8 cellular contexts compared by ENCODE assay signal in genomic region chr16:89115216-89115949, GRCh38. TPM values are rescaled to one million over a fixed set of nuclear protein-coding genes. Genes with fewer than 3 reads are reported as not detected.
DNase-seq lines count a peak whose midpoint lies in the region; ATAC-seq and TF ChIP-seq lines count a peak whose summit lies in the region.

No MANE protein-coding gene starts in this region.

- H3K36me3 Mint-ChIP-seq in Caco-2 (ENCODE audit: insufficient read depth, unreplicated experiment) (peaks cover 39% of the 10 kb centered on the region), Calu3 (ENCODE audit: insufficient read depth, unreplicated experiment) (peaks cover 17% of the 10 kb centered on the region)
- peaks cover 8 to 10% of the 10 kb centered on the region in 2 donors for H3K36me3 Mint-ChIP-seq in activated T-cell treated with anti-CD3 and anti-CD28 coated beads, Interleukin-2, amount 50 U/mL, for 72 hours (ENCODE audit: insufficient read depth in 2 of 2)

- no peak for TF ChIP-seq POLR2A in heart left ventricle (IDR thresholded peaks at IDR 0.05)

- H3K9ac ChIP-seq in NT2/D1 (ENCODE audit: insufficient read length, low read depth) = peak overlapping the region; percentile 46

- intact Hi-C loops in Caco-2 (cut with micrococcal nuclease; ENCODE audit: unreplicated experiment) = no loop called here
- intact Hi-C loops in heart left ventricle (cut with DNase I) = no loop called here
- intact Hi-C loops in A673 (cut with micrococcal nuclease; ENCODE audit: unreplicated experiment) = no loop called here
- intact Hi-C loops in Calu3 (cut with micrococcal nuclease; ENCODE audit: unreplicated experiment) = no loop called here

- 72 to 84% (median 79%) methylated on average over 27 of the region's 27 CpGs for WGBS in heart left ventricle, 4 donors

- BruUV-seq in Caco-2 (replicated peaks; lab: Mats Ljungman, UMichigan) (no TSS peak), A673 (replicated peaks; lab: Mats Ljungman, UMichigan) (no TSS peak), Calu3 (replicated peaks; lab: Mats Ljungman, UMichigan) (no TSS peak)

- H3K27me3 ChIP-seq in Caco-2 (replicated peaks; ENCODE audit: control insufficient read depth, insufficient read depth, low read length) (no peaks in the 10 kb centered on the region), NT2/D1 (ENCODE audit: insufficient read depth, insufficient read length) (no peaks in the 10 kb centered on the region), heart left ventricle (no peaks in the 10 kb centered on the region), A673 (replicated peaks; ENCODE audit: insufficient read depth, low read depth, low read length, poor library complexity) (no peaks in the 10 kb centered on the region)

- no peaks in the 10 kb centered on the region for H3K9me3 ChIP-seq in Caco-2
- no peaks in the 10 kb centered on the region for H3K9me3 ChIP-seq in NT2/D1 (ENCODE audit: insufficient read depth, low read length)
- H3K9me3 ChIP-seq in heart left ventricle = no peaks in the 10 kb centered on the region
- no peaks in the 10 kb centered on the region for H3K9me3 ChIP-seq in A673 (ENCODE audit: low read depth, low read length, poor library complexity, severe bottlenecking)

- DNase-seq in Caco-2 (no peak), NT2/D1 (ENCODE audit: low read depth, low spot score) (no peak), heart left ventricle (peak; percentile 74 to 89 (median 82)), A673 (ENCODE audit: low spot score) (no peak), Calu3 (no peak)
- DNase-seq in activated T-cell treated with anti-CD3 and anti-CD28 coated beads, Interleukin-2, amount 50 U/mL, for 72 hours = peak; percentile 80 to 81
- DNase-seq in stimulated activated CD4-positive, alpha-beta T cell treated with anti-CD3 and anti-CD28 coated beads, Interleukin-1b, Interleukin-23, amount 100 ng/mL, for 24 hours (ENCODE audit: low read depth in 4 of 4, low spot score in 1 of 4) = peak; percentile 49 to 75 (median 64)

- no peak for TF ChIP-seq CTCF in Caco-2 (IDR thresholded peaks at IDR 0.05; ENCODE audit: insufficient read depth in 1 of 2, low read depth in 1 of 2, low read length in 1 of 2, severe bottlenecking in 1 of 2, unreplicated experiment in 1 of 2)
- no peak for TF ChIP-seq CTCF in heart left ventricle (IDR thresholded peaks at IDR 0.05)
- TF ChIP-seq CTCF in A673 (conservative IDR thresholded peaks at IDR 0.05; ENCODE audit: low read depth, low read length) = no peak
- TF ChIP-seq CTCF in Calu3 (IDR thresholded peaks at IDR 0.05; ENCODE audit: unreplicated experiment) = no peak

- no peaks in the 10 kb centered on the region for H3K9me3 Mint-ChIP-seq in Caco-2 (ENCODE audit: unreplicated experiment)
- no peaks in the 10 kb centered on the region for H3K9me3 Mint-ChIP-seq in activated T-cell treated with anti-CD3 and anti-CD28 coated beads, Interleukin-2, amount 50 U/mL, for 72 hours
- no peaks in the 10 kb centered on the region for H3K9me3 Mint-ChIP-seq in Calu3 (ENCODE audit: low read depth, unreplicated experiment)

- H3K36me3 ChIP-seq in Caco-2 (ENCODE audit: control insufficient read depth, insufficient read depth, low read length) = peaks cover 3% of the 10 kb centered on the region
- peaks cover 98% of the 10 kb centered on the region for H3K36me3 ChIP-seq in NT2/D1 (ENCODE audit: insufficient read depth, insufficient read length, low read length)
- peaks cover 0 to 84% (median 61%) of the 10 kb centered on the region in 9 donors for H3K36me3 ChIP-seq in heart left ventricle
- peaks cover 8% of the 10 kb centered on the region for H3K36me3 ChIP-seq in A673 (ENCODE audit: insufficient read depth, low read length, poor library complexity, severe bottlenecking)

- POLR2A ChIA-PET in Caco-2 (lab: Charles Lee) = no interaction called here
- POLR2A ChIA-PET in A673 (lab: Charles Lee; ENCODE audit: low non-redundant PET) = no interaction called here

- H3K4me1 ChIP-seq in Caco-2 (no peaks in the 10 kb centered on the region), NT2/D1 (ENCODE audit: insufficient read depth, insufficient read length) (peaks cover 36% of the 10 kb centered on the region), heart left ventricle (peaks cover 0 to 28% (median 0%) of the 10 kb centered on the region in 12 donors), A673 (ENCODE audit: insufficient read depth, low read length, poor library complexity, severe bottlenecking) (peaks cover 5% of the 10 kb centered on the region)

- H3K27me3 Mint-ChIP-seq in Caco-2 (ENCODE audit: insufficient read depth, unreplicated experiment) (no peaks in the 10 kb centered on the region), Calu3 (ENCODE audit: unreplicated experiment) (no peaks in the 10 kb centered on the region)
- H3K27me3 Mint-ChIP-seq in activated T-cell treated with anti-CD3 and anti-CD28 coated beads, Interleukin-2, amount 50 U/mL, for 72 hours (ENCODE audit: low read depth) = no peaks in the 10 kb centered on the region

- H3K4me1 Mint-ChIP-seq in Caco-2 (ENCODE audit: low read depth, unreplicated experiment) = no peaks in the 10 kb centered on the region
- peaks cover 27% of the 10 kb centered on the region for H3K4me1 Mint-ChIP-seq in activated T-cell treated with anti-CD3 and anti-CD28 coated beads, Interleukin-2, amount 50 U/mL, for 72 hours (ENCODE audit: low read depth)
- H3K4me1 Mint-ChIP-seq in Calu3 (ENCODE audit: low read depth, unreplicated experiment) = no peaks in the 10 kb centered on the region

- peak overlapping the region in 2 of 12 donors; percentile 38 to 95 for H3K27ac ChIP-seq in heart left ventricle
- H3K27ac ChIP-seq in A673 (ENCODE audit: low read depth, low read length, poor library complexity, severe bottlenecking) = no peak overlapping the region

- H3K4me3 ChIP-seq in Caco-2 (ENCODE audit: low read depth, low read length) (no peak overlapping the region), NT2/D1 (ENCODE audit: insufficient read length, low read depth) (no peak overlapping the region), heart left ventricle (peak overlapping the region in 3 of 12 donors; percentile 8 to 47 (median 16)), A673 (ENCODE audit: low read depth, low read length, poor library complexity, severe bottlenecking) (no peak overlapping the region)

- CTCF ChIA-PET in Caco-2 (lab: Charles Lee) = no interaction called here
- CTCF ChIA-PET in A673 (lab: Charles Lee) = no interaction called here
- CTCF ChIA-PET in Calu3 (lab: Charles Lee) = interaction anchor here (0.6 kb wide), 1 partner anchor 263 kb away, joined by 3 read pairs; no protein-coding TSS in a partner anchor

- no peak overlapping the region for H3K4me3 Mint-ChIP-seq in Caco-2 (ENCODE audit: unreplicated experiment)
- H3K4me3 Mint-ChIP-seq in activated T-cell treated with anti-CD3 and anti-CD28 coated beads, Interleukin-2, amount 50 U/mL, for 72 hours = peak overlapping the region; percentile 76 to 88
- no peak overlapping the region for H3K4me3 Mint-ChIP-seq in Calu3 (ENCODE audit: low read depth, unreplicated experiment)

- ATAC-seq in GM21786 (IDR thresholded peaks at IDR 0.05; ENCODE audit: unreplicated experiment) (peak; percentile 73), heart left ventricle (peak; percentile 66 to 88 (median 78))
- peak; percentile 91 for ATAC-seq in activated T-cell treated with anti-CD3 and anti-CD28 coated beads, Interleukin-2, amount 50 U/mL, for 72 hours (replicated peaks in 1 of 2)

- H3K27ac Mint-ChIP-seq in Caco-2 (ENCODE audit: unreplicated experiment) (peak overlapping the region; percentile 14), Calu3 (ENCODE audit: unreplicated experiment) (no peak overlapping the region)
- H3K27ac Mint-ChIP-seq in activated T-cell treated with anti-CD3 and anti-CD28 coated beads, Interleukin-2, amount 50 U/mL, for 72 hours = peak overlapping the region; percentile 83

RNA-seq across cellular contexts. Expression of gene ACSF3, which starts 21.7 kb away (rescaled TPM):
- 49.5 and 55.2 TPM in 2 replicates for total RNA-seq in Caco-2 (2022)
- 10 to 100 TPM; 50.6 to 66.7 TPM for total RNA-seq in activated T-cell treated with anti-CD3 and anti-CD28 coated beads, Interleukin-2, amount 50 U/mL, for 72 hours
- 10 to 100 TPM; 10.3 to 26.3 (median 19.3) TPM for total RNA-seq in heart left ventricle
- 10 to 100 TPM; 12.2 to 22.9 TPM for polyA plus RNA-seq in heart left ventricle
- total RNA-seq in A673 (2021) = 27.7 and 37.0 TPM in 2 replicates
- 54.9 and 58.0 TPM in 2 replicates for total RNA-seq in Calu3 (2022)

RNA-seq across cellular contexts. Expression of gene CDH15, which starts 56.2 kb away (rescaled TPM):
- total RNA-seq in Caco-2 (2022) (not detected in 2 replicates), heart left ventricle (under 1 TPM in 2 of 9 donors, not detected in 7; 0.16 to 0.32 TPM), A673 (2021) (0.13 and 0.24 TPM in 2 replicates), Calu3 (2022) (not detected in 2 replicates)
- not detected for total RNA-seq in activated T-cell treated with anti-CD3 and anti-CD28 coated beads, Interleukin-2, amount 50 U/mL, for 72 hours
- under 1 TPM in 1 of 2 donors, not detected in 1; 0.18 TPM for polyA plus RNA-seq in heart left ventricle

Comparison
In these comparisons a context has a peak if more than half of its experiments do, and no peak if none do; other contexts are left out.
1. DNase-seq: peak in activated T-cell treated with anti-CD3 and anti-CD28 coated beads, Interleukin-2, amount 50 U/mL, for 72 hours (2 of 2), heart left ventricle (5 of 5) and stimulated activated CD4-positive, alpha-beta T cell treated with anti-CD3 and anti-CD28 coated beads, Interleukin-1b, Interleukin-23, amount 100 ng/mL, for 24 hours (4 of 4); none in Caco-2 (0 of 2), NT2/D1 (single experiment), A673 (single experiment) and Calu3 (single experiment).
2. H3K4me3 Mint-ChIP-seq: peak in activated T-cell treated with anti-CD3 and anti-CD28 coated beads, Interleukin-2, amount 50 U/mL, for 72 hours (2 of 2); none in Caco-2 (single experiment) and Calu3 (single experiment).
3. Peak in every context shown above with its lines, with median percentiles within 50 percentile points of each other: ATAC-seq.